17 cellular contexts compared by ENCODE assay signal in genomic region chr11:31801298-31801702, GRCh38. TPM values are rescaled to one million over a fixed set of nuclear protein-coding genes. Genes with fewer than 3 reads are reported as not detected.
"Had no signal": no experiment of that assay in that cellular context is flagged by ENCODE, and none has a peak within 500 bp of the region (broad histone marks: within the 10 kb centered on the region; RNA-seq: fewer than 3 reads in every experiment).

No MANE protein-coding gene starts in this region.

- DNase-seq: activated CD4-positive, alpha-beta memory T cell treated with anti-CD3 and anti-CD28 coated beads for 36 hours; activated CD4-positive, alpha-beta T cell treated with anti-CD3 and anti-CD28 coated beads for 1 hour; activated naive CD4-positive, alpha-beta T cell treated with Interleukin-2 at 50 U/mL for 16 hours; adrenal gland; body of pancreas; dermis blood vessel endothelial cell; left colon; mammary epithelial cell; nephron progenitor cell; pancreas; stimulated activated CD4-positive, alpha-beta T cell treated with anti-CD3 and anti-CD28 coated beads, Interleukin-4, amount 100 ng/mL, for 1 hour; stimulated activated CD8-positive, alpha-beta memory T cell treated with anti-CD3 and anti-CD28 coated beads, Interleukin-4, amount 100 ng/mL, for 48 hours; T1000 had no signal

- H3K36me3 ChIP-seq: adrenal gland, pancreas had no signal

- ATAC-seq: body of pancreas, esophagus mucosa, left colon, pancreas had no signal

- H3K27ac Mint-ChIP-seq: activated CD4-positive, alpha-beta memory T cell treated with anti-CD3 and anti-CD28 coated beads for 36 hours; nephron progenitor cell; stimulated activated naive CD8-positive, alpha-beta T cell treated with anti-CD3 and anti-CD28 coated beads, Interleukin-15, Interleukin-2, amounts not matched to agents 100 ng/mL and 50 ng/mL, for 24 hours had no signal

- H3K4me3 Mint-ChIP-seq: activated CD4-positive, alpha-beta memory T cell treated with anti-CD3 and anti-CD28 coated beads for 36 hours; nephron progenitor cell; stimulated activated naive CD8-positive, alpha-beta T cell treated with anti-CD3 and anti-CD28 coated beads, Interleukin-15, Interleukin-2, amounts not matched to agents 100 ng/mL and 50 ng/mL, for 24 hours had no signal

- H3K4me3 ChIP-seq: adrenal gland, body of pancreas, pancreas had no signal

- FAIRE-seq: pancreas had no signal

- H3K9me3 Mint-ChIP-seq: nephron progenitor cell had no signal

- H3K9me3 ChIP-seq: adrenal gland, body of pancreas, pancreas had no signal

RNA-seq across cellular contexts. Expression of gene PAX6, which starts 9.8 kb away (rescaled TPM):
- total RNA-seq: activated CD4-positive, alpha-beta memory T cell treated with anti-CD3 and anti-CD28 coated beads for 36 hours; dermis blood vessel endothelial cell; esophagus mucosa; fibroblast of villous mesenchyme; ureter had no signal
